In the genomic region with DNA sequence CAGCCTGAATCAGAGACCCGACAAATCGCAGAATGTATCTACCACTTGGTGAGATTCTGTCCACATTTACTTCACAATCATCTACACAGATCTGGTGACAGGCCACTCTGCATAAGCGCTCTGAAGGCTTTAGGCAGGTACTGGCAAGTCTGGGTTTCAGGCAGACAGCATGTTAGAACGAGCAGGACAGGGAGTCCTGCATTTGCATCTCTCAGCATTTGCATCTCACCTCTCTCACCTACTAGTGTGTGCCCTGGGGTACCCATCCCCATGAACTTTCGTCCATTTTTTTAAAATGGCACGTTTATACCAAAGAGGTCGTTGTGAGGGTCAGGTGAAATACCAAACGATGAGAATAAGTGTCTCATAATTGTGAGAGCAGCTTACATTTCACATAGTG, we compare ENCODE assay signal across 8 cellular contexts.
DNase-seq lines count a peak whose midpoint lies in the region; ATAC-seq and TF ChIP-seq lines count a peak whose summit lies in the region.
"Not testable (repeated sequence)": the region's sequence is repeated elsewhere in the genome, so short reads cannot be mapped to it uniquely, and the experiment has no call there.

No MANE protein-coding gene starts in this region.

- CTCF ChIA-PET in activated CD8-positive, alpha-beta memory T cell treated with anti-CD3 and anti-CD28 coated beads, Interleukin-2, amount 10 ng/mL, durations not matched to agents 7 days and 5 days (lab: Charles Lee), result not testable (repeated sequence)

- H3K36me3 ChIP-seq in BE2C; endodermal cell (ENCODE audit: control insufficient read depth, insufficient read depth, low read length); left lung; gastrocnemius medialis: not testable (repeated sequence)

- 20 to 26% methylated on average over 1 to 4 of the region's 8 CpGs for WGBS in endodermal cell (ENCODE audit: insufficient coverage in 1 of 2, insufficient read length in 1 of 2), 2 experiments

- H3K4me3 Mint-ChIP-seq in activated CD8-positive, alpha-beta memory T cell treated with anti-CD3 and anti-CD28 coated beads, Interleukin-2, amount 10 ng/mL, durations not matched to agents 7 days and 5 days, result peak overlapping the region; percentile 78
- H3K4me3 Mint-ChIP-seq in endodermal cell, result peak overlapping the region; percentile 62

- H3K9me3 ChIP-seq in BE2C; endodermal cell (ENCODE audit: control insufficient read depth, low read length); left lung; gastrocnemius medialis: not testable (repeated sequence)

- H3K27ac ChIP-seq in endodermal cell (ENCODE audit: low read depth, low read length); left lung: not testable (repeated sequence)
- peak overlapping the region; percentile 71 to 80 (median 78) for H3K27ac ChIP-seq in gastrocnemius medialis

- ATAC-seq in GM19324 (IDR thresholded peaks at IDR 0.05; ENCODE audit: low FRiP score, unreplicated experiment) (peak; percentile 78), HG02885 (IDR thresholded peaks at IDR 0.05; ENCODE audit: poor library complexity, unreplicated experiment) (peak; percentile 39), left lung (peak; percentile 53), gastrocnemius medialis (peak; percentile 4 to 19)
- ATAC-seq in activated CD8-positive, alpha-beta memory T cell treated with anti-CD3 and anti-CD28 coated beads, Interleukin-2, amount 10 ng/mL, durations not matched to agents 7 days and 5 days, result not testable (repeated sequence)

- in situ Hi-C loops in gastrocnemius medialis (cut with MboI; ENCODE audit: low sequenced_read_pairs in 4 of 4), result not testable (repeated sequence)

- H3K9ac ChIP-seq in endodermal cell (ENCODE audit: extremely low read depth, low read length, poor library complexity, severe bottlenecking), result not testable (repeated sequence)

- TF ChIP-seq POLR2A in NB4 (IDR thresholded peaks at IDR 0.05; ENCODE audit: extremely low read depth, insufficient read length); gastrocnemius medialis (IDR thresholded peaks at IDR 0.05): not testable (repeated sequence)

- H3K4me1 Mint-ChIP-seq in activated CD8-positive, alpha-beta memory T cell treated with anti-CD3 and anti-CD28 coated beads, Interleukin-2, amount 10 ng/mL, durations not matched to agents 7 days and 5 days; endodermal cell: not testable (repeated sequence)

- DNase-seq in BE2C; NB4 (ENCODE audit: low read depth); activated CD8-positive, alpha-beta memory T cell treated with anti-CD3 and anti-CD28 coated beads, Interleukin-2, amount 10 ng/mL, durations not matched to agents 7 days and 5 days; left lung; gastrocnemius medialis: not testable (repeated sequence)
- peak; percentile 48 for DNase-seq in endodermal cell

- intact Hi-C loops in left lung (cut with DNase I); gastrocnemius medialis (cut with DNase I; ENCODE audit: low total_unique reads): not testable (repeated sequence)

- H3K36me3 Mint-ChIP-seq in activated CD8-positive, alpha-beta memory T cell treated with anti-CD3 and anti-CD28 coated beads, Interleukin-2, amount 10 ng/mL, durations not matched to agents 7 days and 5 days; endodermal cell (ENCODE audit: low read depth): not testable (repeated sequence)

- TF ChIP-seq CTCF in BE2C (IDR thresholded peaks at IDR 0.05; ENCODE audit: low read depth, low read length); NB4 (IDR thresholded peaks at IDR 0.05; ENCODE audit: low read depth, low read length); endodermal cell (conservative IDR thresholded peaks at IDR 0.05); left lung (IDR thresholded peaks at IDR 0.05); gastrocnemius medialis (IDR thresholded peaks at IDR 0.05 in 4 of 5, conservative IDR thresholded peaks at IDR 0.05 in 1 of 5): not testable (repeated sequence)

- not testable (repeated sequence) for H3K9me3 Mint-ChIP-seq in activated CD8-positive, alpha-beta memory T cell treated with anti-CD3 and anti-CD28 coated beads, Interleukin-2, amount 10 ng/mL, durations not matched to agents 7 days and 5 days (ENCODE audit: low read depth); endodermal cell

- not testable (repeated sequence) for H3K27me3 Mint-ChIP-seq in activated CD8-positive, alpha-beta memory T cell treated with anti-CD3 and anti-CD28 coated beads, Interleukin-2, amount 10 ng/mL, durations not matched to agents 7 days and 5 days; endodermal cell (ENCODE audit: insufficient read depth)

- not testable (repeated sequence) for H3K27ac Mint-ChIP-seq in activated CD8-positive, alpha-beta memory T cell treated with anti-CD3 and anti-CD28 coated beads, Interleukin-2, amount 10 ng/mL, durations not matched to agents 7 days and 5 days; endodermal cell

- not testable (repeated sequence) for H3K27me3 ChIP-seq in BE2C; endodermal cell (ENCODE audit: control insufficient read depth, insufficient read depth, low read length, poor library complexity, severe bottlenecking); left lung; gastrocnemius medialis

- H3K4me3 ChIP-seq in BE2C (ENCODE audit: low read depth, low read length) (peak overlapping the region; percentile 48), NB4 (ENCODE audit: low read depth, low read length) (peak overlapping the region; percentile 21), endodermal cell (ENCODE audit: low read length) (peak overlapping the region; percentile 73), left lung (peak overlapping the region; percentile 37 to 45), gastrocnemius medialis (peak overlapping the region; percentile 60 to 67 (median 63))

- not testable (repeated sequence) for H3K4me1 ChIP-seq in BE2C; endodermal cell (ENCODE audit: control insufficient read depth, insufficient read depth, low read length); left lung; gastrocnemius medialis

Comparison
In these comparisons a context has a peak if more than half of its experiments do, and no peak if none do; other contexts are left out.
1. H3K4me3 ChIP-seq: peak in every context shown above with its lines; median percentile 73 in endodermal cell; 63 in gastrocnemius medialis; 48 in BE2C; 41 in left lung; 21 in NB4.